ENCODE assay signal across 1 cellular context in the genomic region with DNA sequence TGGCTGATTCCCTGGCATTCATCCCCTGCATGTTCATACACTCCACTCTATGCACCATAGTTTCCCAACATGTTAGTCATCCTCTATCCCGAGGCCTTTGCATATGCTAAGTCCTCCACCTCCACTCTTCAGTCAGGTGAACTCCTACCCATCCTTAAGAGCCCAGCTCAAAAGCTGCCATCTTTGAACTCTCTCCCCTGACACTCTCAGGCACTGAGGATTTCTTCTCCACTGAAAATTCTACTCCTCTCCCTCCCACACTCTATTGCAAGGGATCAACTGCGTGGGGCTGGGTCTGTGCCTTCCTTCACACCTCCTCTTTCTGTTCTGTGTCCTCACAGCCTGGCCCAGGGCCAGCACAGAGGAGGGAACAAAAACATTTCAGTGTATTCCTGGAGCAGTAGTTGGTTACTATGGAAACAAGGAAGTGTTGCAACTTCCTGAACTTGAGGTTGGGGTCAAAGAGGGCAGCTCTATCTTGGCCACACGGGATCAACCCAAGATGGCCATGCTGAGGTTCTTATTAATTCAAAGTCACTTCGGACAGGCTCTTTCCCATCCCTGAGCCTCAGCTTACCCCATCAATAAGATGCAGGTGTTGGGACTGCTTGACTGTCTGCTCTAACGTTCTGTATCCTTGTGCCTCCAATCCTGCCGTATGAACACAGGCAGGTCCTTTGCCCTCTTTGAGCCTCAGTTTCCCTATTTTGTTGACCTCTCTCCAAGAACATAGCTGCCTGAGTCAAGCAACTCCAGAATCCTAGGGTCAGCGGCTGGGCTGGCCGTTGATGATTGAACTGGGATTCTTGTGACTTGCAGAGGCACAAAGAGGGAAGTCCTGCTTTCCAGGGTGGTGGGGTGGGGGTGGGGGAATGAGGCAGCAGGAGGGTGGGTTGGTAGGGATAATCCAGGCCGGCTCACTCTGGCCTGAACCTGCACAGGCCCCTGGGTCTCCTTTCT.
TF ChIP-seq lines count a peak whose summit lies in the region.

No MANE protein-coding gene starts in this region.

TF ChIP-seq in K562, 482 proteins besides CTCF, POLR2A, EP300 and RAD21 (continued from another document and continues in another):
- TF ChIP-seq, protein P1, sequence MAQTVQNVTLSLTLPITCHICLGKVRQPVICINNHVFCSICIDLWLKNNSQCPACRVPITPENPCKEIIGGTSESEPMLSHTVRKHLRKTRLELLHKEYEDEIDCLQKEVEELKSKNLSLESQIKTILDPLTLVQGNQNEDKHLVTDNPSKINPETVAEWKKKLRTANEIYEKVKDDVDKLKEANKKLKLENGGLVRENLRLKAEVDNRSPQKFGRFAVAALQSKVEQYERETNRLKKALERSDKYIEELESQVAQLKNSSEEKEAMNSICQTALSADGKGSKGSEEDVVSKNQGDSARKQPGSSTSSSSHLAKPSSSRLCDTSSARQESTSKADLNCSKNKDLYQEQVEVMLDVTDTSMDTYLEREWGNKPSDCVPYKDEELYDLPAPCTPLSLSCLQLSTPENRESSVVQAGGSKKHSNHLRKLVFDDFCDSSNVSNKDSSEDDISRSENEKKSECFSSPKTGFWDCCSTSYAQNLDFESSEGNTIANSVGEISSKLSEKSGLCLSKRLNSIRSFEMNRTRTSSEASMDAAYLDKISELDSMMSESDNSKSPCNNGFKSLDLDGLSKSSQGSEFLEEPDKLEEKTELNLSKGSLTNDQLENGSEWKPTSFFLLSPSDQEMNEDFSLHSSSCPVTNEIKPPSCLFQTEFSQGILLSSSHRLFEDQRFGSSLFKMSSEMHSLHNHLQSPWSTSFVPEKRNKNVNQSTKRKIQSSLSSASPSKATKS (CRISPR knock-in tag; IDR thresholded peaks at IDR 0.05), result peak; percentile 83
- TF ChIP-seq JUND (IDR thresholded peaks at IDR 0.05; ENCODE audit: borderline replicate concordance, low read depth, low read length), result peak; percentile 38; the same call in 1 of the 2 replicates
- peak; percentile 72; the same call in 2 of the 3 replicates for TF ChIP-seq JUND (tag; IDR thresholded peaks at IDR 0.05; ENCODE audit: borderline replicate concordance, low read depth, low read length)
- peak; percentile 30; the same call in 1 of the 2 replicates for TF ChIP-seq DIDO1 (tag; IDR thresholded peaks at IDR 0.05; ENCODE audit: low read depth)
- TF ChIP-seq SMAD4 (CRISPR knock-in tag; conservative IDR thresholded peaks at IDR 0.05), result peak; percentile 97
- TF ChIP-seq ELF2 (CRISPR knock-in tag; IDR thresholded peaks at IDR 0.05), result peak; percentile 80
- TF ChIP-seq, protein P2, sequence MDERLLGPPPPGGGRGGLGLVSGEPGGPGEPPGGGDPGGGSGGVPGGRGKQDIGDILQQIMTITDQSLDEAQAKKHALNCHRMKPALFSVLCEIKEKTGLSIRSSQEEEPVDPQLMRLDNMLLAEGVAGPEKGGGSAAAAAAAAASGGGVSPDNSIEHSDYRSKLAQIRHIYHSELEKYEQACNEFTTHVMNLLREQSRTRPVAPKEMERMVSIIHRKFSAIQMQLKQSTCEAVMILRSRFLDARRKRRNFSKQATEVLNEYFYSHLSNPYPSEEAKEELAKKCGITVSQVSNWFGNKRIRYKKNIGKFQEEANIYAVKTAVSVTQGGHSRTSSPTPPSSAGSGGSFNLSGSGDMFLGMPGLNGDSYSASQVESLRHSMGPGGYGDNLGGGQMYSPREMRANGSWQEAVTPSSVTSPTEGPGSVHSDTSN (CRISPR knock-in tag; IDR thresholded peaks at IDR 0.05; ENCODE audit: low read depth), result no peak
- TF ChIP-seq, protein P2 (tag; conservative IDR thresholded peaks at IDR 0.05; ENCODE audit: low read depth), result peak; percentile 69
- TF ChIP-seq NFIC (IDR thresholded peaks at IDR 0.05), result peak; percentile 98
- TF ChIP-seq ZNF668 (CRISPR knock-in tag; IDR thresholded peaks at IDR 0.05), result peak; percentile 88
- TF ChIP-seq ZNF232 (CRISPR knock-in tag; IDR thresholded peaks at IDR 0.05), result no peak
- TF ChIP-seq HDAC2 (IDR thresholded peaks at IDR 0.05), result peak; percentile 55
- TF ChIP-seq CBFA2T3 (IDR thresholded peaks at IDR 0.05), result peak; percentile 53
- TF ChIP-seq FOSL1 (tag; conservative IDR thresholded peaks at IDR 0.05), result peak; percentile 47; the same call in 1 of the 2 replicates
- peak; percentile 77; the same call in 1 of the 2 replicates for TF ChIP-seq GABPB1 (CRISPR knock-in tag; IDR thresholded peaks at IDR 0.05)
- peak; percentile 72; the same call in 1 of the 2 replicates for TF ChIP-seq ZNF445 (CRISPR knock-in tag; IDR thresholded peaks at IDR 0.05; ENCODE audit: low read depth)
- TF ChIP-seq ZNF507 (tag; conservative IDR thresholded peaks at IDR 0.05), result no peak
- no peak for TF ChIP-seq SIX5 (IDR thresholded peaks at IDR 0.05; ENCODE audit: borderline replicate concordance in 1 of 2, insufficient read depth in 1 of 2, low read depth in 1 of 2, low read length in 2 of 2)
- TF ChIP-seq, protein P3, sequence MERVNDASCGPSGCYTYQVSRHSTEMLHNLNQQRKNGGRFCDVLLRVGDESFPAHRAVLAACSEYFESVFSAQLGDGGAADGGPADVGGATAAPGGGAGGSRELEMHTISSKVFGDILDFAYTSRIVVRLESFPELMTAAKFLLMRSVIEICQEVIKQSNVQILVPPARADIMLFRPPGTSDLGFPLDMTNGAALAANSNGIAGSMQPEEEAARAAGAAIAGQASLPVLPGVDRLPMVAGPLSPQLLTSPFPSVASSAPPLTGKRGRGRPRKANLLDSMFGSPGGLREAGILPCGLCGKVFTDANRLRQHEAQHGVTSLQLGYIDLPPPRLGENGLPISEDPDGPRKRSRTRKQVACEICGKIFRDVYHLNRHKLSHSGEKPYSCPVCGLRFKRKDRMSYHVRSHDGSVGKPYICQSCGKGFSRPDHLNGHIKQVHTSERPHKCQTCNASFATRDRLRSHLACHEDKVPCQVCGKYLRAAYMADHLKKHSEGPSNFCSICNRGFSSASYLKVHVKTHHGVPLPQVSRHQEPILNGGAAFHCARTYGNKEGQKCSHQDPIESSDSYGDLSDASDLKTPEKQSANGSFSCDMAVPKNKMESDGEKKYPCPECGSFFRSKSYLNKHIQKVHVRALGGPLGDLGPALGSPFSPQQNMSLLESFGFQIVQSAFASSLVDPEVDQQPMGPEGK (CRISPR knock-in tag; IDR thresholded peaks at IDR 0.05; ENCODE audit: borderline replicate concordance), result 0 out of 2 replicates have a peak, but pooled peaks have one; percentile 81
- TF ChIP-seq ZNF75A (CRISPR knock-in tag; IDR thresholded peaks at IDR 0.05), result peak; percentile 83
- 0 out of 2 replicates have a peak, but pooled peaks have one; percentile 24 for TF ChIP-seq RFX7 (CRISPR knock-in tag; IDR thresholded peaks at IDR 0.05)
- TF ChIP-seq ZNF165 (CRISPR knock-in tag; IDR thresholded peaks at IDR 0.05; ENCODE audit: borderline replicate concordance), result peak; percentile 93
- no peak for TF ChIP-seq MYBL2 (IDR thresholded peaks at IDR 0.05; ENCODE audit: low read depth)
- TF ChIP-seq MYBL2 (CRISPR knock-in tag; IDR thresholded peaks at IDR 0.05; ENCODE audit: borderline replicate concordance), result no peak
- TF ChIP-seq ZNF589 (CRISPR knock-in tag; IDR thresholded peaks at IDR 0.05; ENCODE audit: low read depth), result peak; percentile 98
- no peak for TF ChIP-seq ZZZ3 (IDR thresholded peaks at IDR 0.05)
- peak; percentile 36; the same call in 1 of the 2 replicates for TF ChIP-seq ZNF263 (CRISPR knock-in tag; IDR thresholded peaks at IDR 0.05; ENCODE audit: borderline replicate concordance)
- TF ChIP-seq ETV6 (IDR thresholded peaks at IDR 0.05; ENCODE audit: borderline replicate concordance in 1 of 2, low read depth in 2 of 2, low read length in 1 of 2), result peak; percentile 75 to 79; a peak in 3 of 4 replicates
- no peak for TF ChIP-seq ETV6 (CRISPR knock-in tag; IDR thresholded peaks at IDR 0.05; ENCODE audit: borderline replicate concordance)
- TF ChIP-seq SOX6 (IDR thresholded peaks at IDR 0.05), result peak; percentile 75; the same call in 1 of the 2 replicates
- peak; percentile 89 for TF ChIP-seq PTRF (tag; IDR thresholded peaks at IDR 0.05)
- peak; percentile 63; the same call in 1 of the 2 replicates for TF ChIP-seq NR2C1 (IDR thresholded peaks at IDR 0.05)
- TF ChIP-seq NR2C1 (tag; IDR thresholded peaks at IDR 0.05), result peak; percentile 96
- TF ChIP-seq TCFL5 (CRISPR knock-in tag; conservative IDR thresholded peaks at IDR 0.05), result peak; percentile 81
- peak; percentile 66; the same call in 1 of the 2 replicates for TF ChIP-seq MYNN (IDR thresholded peaks at IDR 0.05)
- TF ChIP-seq MYNN (CRISPR knock-in tag; IDR thresholded peaks at IDR 0.05), result no peak
- TF ChIP-seq ESRRA (IDR thresholded peaks at IDR 0.05; ENCODE audit: borderline replicate concordance, low read depth), result peak; percentile 89
- TF ChIP-seq BCOR (IDR thresholded peaks at IDR 0.05), result 0 out of 2 replicates have a peak, but pooled peaks have one; percentile 38
- peak; percentile 94 for TF ChIP-seq HIVEP1 (CRISPR knock-in tag; IDR thresholded peaks at IDR 0.05)
- TF ChIP-seq, protein P4, sequence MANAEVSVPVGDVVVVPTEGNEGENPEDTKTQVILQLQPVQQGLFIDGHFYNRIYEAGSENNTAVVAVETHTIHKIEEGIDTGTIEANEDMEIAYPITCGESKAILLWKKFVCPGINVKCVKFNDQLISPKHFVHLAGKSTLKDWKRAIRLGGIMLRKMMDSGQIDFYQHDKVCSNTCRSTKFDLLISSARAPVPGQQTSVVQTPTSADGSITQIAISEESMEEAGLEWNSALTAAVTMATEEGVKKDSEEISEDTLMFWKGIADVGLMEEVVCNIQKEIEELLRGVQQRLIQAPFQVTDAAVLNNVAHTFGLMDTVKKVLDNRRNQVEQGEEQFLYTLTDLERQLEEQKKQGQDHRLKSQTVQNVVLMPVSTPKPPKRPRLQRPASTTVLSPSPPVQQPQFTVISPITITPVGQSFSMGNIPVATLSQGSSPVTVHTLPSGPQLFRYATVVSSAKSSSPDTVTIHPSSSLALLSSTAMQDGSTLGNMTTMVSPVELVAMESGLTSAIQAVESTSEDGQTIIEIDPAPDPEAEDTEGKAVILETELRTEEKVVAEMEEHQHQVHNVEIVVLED (CRISPR knock-in tag; IDR thresholded peaks at IDR 0.05), result peak; percentile 73
- TF ChIP-seq, protein P5, sequence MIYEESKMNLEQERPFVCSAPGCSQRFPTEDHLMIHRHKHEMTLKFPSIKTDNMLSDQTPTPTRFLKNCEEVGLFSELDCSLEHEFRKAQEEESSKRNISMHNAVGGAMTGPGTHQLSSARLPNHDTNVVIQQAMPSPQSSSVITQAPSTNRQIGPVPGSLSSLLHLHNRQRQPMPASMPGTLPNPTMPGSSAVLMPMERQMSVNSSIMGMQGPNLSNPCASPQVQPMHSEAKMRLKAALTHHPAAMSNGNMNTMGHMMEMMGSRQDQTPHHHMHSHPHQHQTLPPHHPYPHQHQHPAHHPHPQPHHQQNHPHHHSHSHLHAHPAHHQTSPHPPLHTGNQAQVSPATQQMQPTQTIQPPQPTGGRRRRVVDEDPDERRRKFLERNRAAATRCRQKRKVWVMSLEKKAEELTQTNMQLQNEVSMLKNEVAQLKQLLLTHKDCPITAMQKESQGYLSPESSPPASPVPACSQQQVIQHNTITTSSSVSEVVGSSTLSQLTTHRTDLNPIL (CRISPR knock-in tag; IDR thresholded peaks at IDR 0.05), result peak; percentile 86; the same call in 1 of the 2 replicates
- peak; percentile 84 for TF ChIP-seq ETS2 (tag; IDR thresholded peaks at IDR 0.05; ENCODE audit: borderline replicate concordance, poor library complexity, severe bottlenecking)
- TF ChIP-seq, protein P6, sequence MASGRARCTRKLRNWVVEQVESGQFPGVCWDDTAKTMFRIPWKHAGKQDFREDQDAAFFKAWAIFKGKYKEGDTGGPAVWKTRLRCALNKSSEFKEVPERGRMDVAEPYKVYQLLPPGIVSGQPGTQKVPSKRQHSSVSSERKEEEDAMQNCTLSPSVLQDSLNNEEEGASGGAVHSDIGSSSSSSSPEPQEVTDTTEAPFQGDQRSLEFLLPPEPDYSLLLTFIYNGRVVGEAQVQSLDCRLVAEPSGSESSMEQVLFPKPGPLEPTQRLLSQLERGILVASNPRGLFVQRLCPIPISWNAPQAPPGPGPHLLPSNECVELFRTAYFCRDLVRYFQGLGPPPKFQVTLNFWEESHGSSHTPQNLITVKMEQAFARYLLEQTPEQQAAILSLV (tag; IDR thresholded peaks at IDR 0.05), result peak; percentile 83
- no peak for TF ChIP-seq TAF15 (IDR thresholded peaks at IDR 0.05; ENCODE audit: low read depth, low read length)
- no peak for TF ChIP-seq GATA2 (CRISPR knock-in tag; IDR thresholded peaks at IDR 0.05)
- peak; percentile 51 to 62 for TF ChIP-seq NRF1 (conservative IDR thresholded peaks at IDR 0.05 in 1 of 2, IDR thresholded peaks at IDR 0.05 in 1 of 2)
- TF ChIP-seq SNRNP70 (optimal IDR thresholded peaks at IDR 0.05; ENCODE audit: low read depth, low read length), result no peak
- TF ChIP-seq ZNF239 (CRISPR knock-in tag; IDR thresholded peaks at IDR 0.05), result peak; percentile 83
- no peak for TF ChIP-seq CC2D1A (IDR thresholded peaks at IDR 0.05)
- TF ChIP-seq HNRNPH1 (optimal IDR thresholded peaks at IDR 0.05; ENCODE audit: low read depth, low read length), result no peak
- peak; percentile 96 for TF ChIP-seq ZNF584 (CRISPR knock-in tag; IDR thresholded peaks at IDR 0.05; ENCODE audit: low read depth)
- TF ChIP-seq CBFB (CRISPR knock-in tag; IDR thresholded peaks at IDR 0.05), result no peak
- TF ChIP-seq HCFC1 (IDR thresholded peaks at IDR 0.05; ENCODE audit: low read depth, low read length), result 0 out of 2 replicates have a peak, but pooled peaks have one; percentile 4
- peak in 1 of 2 experiments; percentile 89; a peak in 2 of 4 replicates for TF ChIP-seq RCOR1 (IDR thresholded peaks at IDR 0.05; ENCODE audit: borderline replicate concordance in 1 of 2, low read depth in 2 of 2, low read length in 2 of 2)
- TF ChIP-seq ZNF41 (CRISPR knock-in tag; conservative IDR thresholded peaks at IDR 0.05), result peak; percentile 88
- peak; percentile 92 for TF ChIP-seq DDX20 (tag; IDR thresholded peaks at IDR 0.05; ENCODE audit: low read depth)
- peak; percentile 86 for TF ChIP-seq ZNF133 (CRISPR knock-in tag; IDR thresholded peaks at IDR 0.05)
- TF ChIP-seq, protein P7, sequence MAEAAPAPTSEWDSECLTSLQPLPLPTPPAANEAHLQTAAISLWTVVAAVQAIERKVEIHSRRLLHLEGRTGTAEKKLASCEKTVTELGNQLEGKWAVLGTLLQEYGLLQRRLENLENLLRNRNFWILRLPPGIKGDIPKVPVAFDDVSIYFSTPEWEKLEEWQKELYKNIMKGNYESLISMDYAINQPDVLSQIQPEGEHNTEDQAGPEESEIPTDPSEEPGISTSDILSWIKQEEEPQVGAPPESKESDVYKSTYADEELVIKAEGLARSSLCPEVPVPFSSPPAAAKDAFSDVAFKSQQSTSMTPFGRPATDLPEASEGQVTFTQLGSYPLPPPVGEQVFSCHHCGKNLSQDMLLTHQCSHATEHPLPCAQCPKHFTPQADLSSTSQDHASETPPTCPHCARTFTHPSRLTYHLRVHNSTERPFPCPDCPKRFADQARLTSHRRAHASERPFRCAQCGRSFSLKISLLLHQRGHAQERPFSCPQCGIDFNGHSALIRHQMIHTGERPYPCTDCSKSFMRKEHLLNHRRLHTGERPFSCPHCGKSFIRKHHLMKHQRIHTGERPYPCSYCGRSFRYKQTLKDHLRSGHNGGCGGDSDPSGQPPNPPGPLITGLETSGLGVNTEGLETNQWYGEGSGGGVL (CRISPR knock-in tag; IDR thresholded peaks at IDR 0.05), result no peak
